Comparison of ENCODE assay signal across 9 cellular contexts in the genomic region with DNA sequence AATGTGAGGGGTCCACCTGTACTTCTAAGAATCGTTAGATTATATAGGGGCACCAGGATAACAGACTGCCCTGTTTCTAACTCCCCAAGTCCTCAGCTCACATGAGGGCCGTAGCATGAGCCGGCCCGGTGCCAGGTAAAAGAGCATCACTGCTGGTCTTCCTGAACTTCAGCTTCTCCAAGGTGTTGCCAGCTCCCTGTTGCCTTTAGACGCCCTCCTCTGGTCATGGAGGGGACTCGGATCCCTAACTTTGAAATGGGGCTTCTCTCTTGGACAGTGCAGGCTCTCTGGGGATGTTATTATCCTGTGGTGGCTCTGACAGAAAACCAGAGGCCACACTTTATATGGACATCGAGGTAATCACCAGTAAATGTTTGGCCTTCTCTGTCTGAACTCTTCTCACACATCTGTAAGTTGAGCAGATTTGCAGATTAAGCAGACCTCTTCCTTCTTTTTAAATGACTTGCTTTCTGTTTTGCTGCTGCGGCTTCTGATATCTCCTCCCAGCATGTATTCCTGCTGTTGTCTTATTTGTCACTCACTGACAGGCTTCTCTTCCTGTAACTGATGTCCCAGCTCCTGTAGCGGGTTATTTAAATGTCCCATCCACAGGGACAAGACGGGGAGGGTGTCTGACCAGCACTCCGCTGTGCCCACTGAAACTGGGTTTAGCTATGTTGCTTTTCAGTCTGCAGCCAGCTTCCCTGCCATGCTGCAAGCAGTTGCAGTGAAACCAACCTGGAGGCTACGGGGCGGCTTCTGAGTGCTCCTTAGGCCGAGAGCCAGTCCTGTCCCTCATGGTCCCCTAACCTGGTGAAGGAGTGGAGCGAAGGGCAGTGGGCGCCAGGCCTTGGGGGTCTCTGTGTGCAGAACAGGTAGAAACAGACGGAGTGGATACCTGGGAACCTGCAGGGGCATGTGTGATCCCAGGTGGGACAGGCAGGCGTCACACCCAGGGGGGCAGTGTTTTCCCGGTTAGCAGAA. TPM values are rescaled to one million over a fixed set of nuclear protein-coding genes. Genes with fewer than 3 reads are reported as not detected.
DNase-seq lines count a peak whose midpoint lies in the region; ATAC-seq and TF ChIP-seq lines count a peak whose summit lies in the region.
"Had no signal": no experiment of that assay in that cellular context is flagged by ENCODE, and none has a peak within 500 bp of the region (broad histone marks: within the 10 kb centered on the region; RNA-seq: fewer than 3 reads in every experiment).

No MANE protein-coding gene starts in this region.

- no peak overlapping the region for H3K9ac ChIP-seq in OCI-LY1 (ENCODE audit: low read length)

- peaks cover 62 to 65% of the 10 kb centered on the region in 2 donors for H3K4me1 Mint-ChIP-seq in natural killer cell treated with Interleukin-12 subunit alpha and Interleukin-12 subunit beta and Interleukin-15 and Interleukin-18, amount 100 ng/mL, for 72 hours (ENCODE audit: low read depth in 2 of 2)

- peaks cover 34% of the 10 kb centered on the region for H3K79me2 ChIP-seq in OCI-LY1 (ENCODE audit: insufficient read depth, low read length)

- no peaks in the 10 kb centered on the region for H3K9me2 ChIP-seq in OCI-LY1 (ENCODE audit: low read depth, low read length)

- H3K36me3 Mint-ChIP-seq in natural killer cell treated with Interleukin-12 subunit alpha and Interleukin-12 subunit beta and Interleukin-15 and Interleukin-18, amount 100 ng/mL, for 72 hours, result no peaks in the 10 kb centered on the region

- H2AFZ ChIP-seq in OCI-LY1 (ENCODE audit: low read length), result no peak overlapping the region

- H3K27ac Mint-ChIP-seq in natural killer cell treated with Interleukin-12 subunit alpha and Interleukin-12 subunit beta and Interleukin-15 and Interleukin-18, amount 100 ng/mL, for 72 hours, result peak overlapping the region; percentile 82 to 96

- H3K4me3 Mint-ChIP-seq in natural killer cell treated with Interleukin-12 subunit alpha and Interleukin-12 subunit beta and Interleukin-15 and Interleukin-18, amount 100 ng/mL, for 72 hours, result peak overlapping the region; percentile 64

- H4K20me1 ChIP-seq in OCI-LY1 (ENCODE audit: insufficient read depth, low read length), result no peaks in the 10 kb centered on the region

- H3K4me2 ChIP-seq in OCI-LY1 (ENCODE audit: low read length), result no peak overlapping the region

- peak; percentile 39 for TF ChIP-seq CTCF in GM10248 (IDR thresholded peaks at IDR 0.05; ENCODE audit: control extremely low read depth, extremely low read depth, low read depth, missing control alignments)
- peak; percentile 32; the same call in 1 of the 2 replicates for TF ChIP-seq CTCF in OCI-LY1 (IDR thresholded peaks at IDR 0.05; ENCODE audit: low read length)

- no peaks in the 10 kb centered on the region for H3F3A ChIP-seq in OCI-LY1 (ENCODE audit: insufficient read depth, low read length)

- H3K9me3 Mint-ChIP-seq in natural killer cell treated with Interleukin-12 subunit alpha and Interleukin-12 subunit beta and Interleukin-15 and Interleukin-18, amount 100 ng/mL, for 72 hours, result no peaks in the 10 kb centered on the region

- peaks cover 56% of the 10 kb centered on the region; the same call in 1 of the 2 replicates for H3K36me3 ChIP-seq in OCI-LY1 (ENCODE audit: insufficient read depth, low read length)

- H3K27ac ChIP-seq in OCI-LY1 (ENCODE audit: low read depth, low read length, poor library complexity, severe bottlenecking), result no peak overlapping the region
- H3K27ac ChIP-seq: HL-60 had no signal

- no peaks in the 10 kb centered on the region for H3K9me3 ChIP-seq in OCI-LY1 (ENCODE audit: low read length)

- H3K4me3 ChIP-seq in OCI-LY1 (ENCODE audit: low read depth, low read length, poor library complexity, severe bottlenecking), result no peak overlapping the region

- ATAC-seq in natural killer cell treated with Interleukin-12 subunit alpha and Interleukin-12 subunit beta and Interleukin-15 and Interleukin-18, amount 100 ng/mL, for 72 hours, result peak in 1 of 2 donors; percentile 54
- ATAC-seq in GM21367 (IDR thresholded peaks at IDR 0.05; ENCODE audit: unreplicated experiment) (no peak), HG02798 (IDR thresholded peaks at IDR 0.05; ENCODE audit: poor library complexity, unreplicated experiment) (no peak)

- no peaks in the 10 kb centered on the region for H3K27me3 Mint-ChIP-seq in natural killer cell treated with Interleukin-12 subunit alpha and Interleukin-12 subunit beta and Interleukin-15 and Interleukin-18, amount 100 ng/mL, for 72 hours

- no peak for DNase-seq in GM10248 (ENCODE audit: extremely low spot score)
- DNase-seq in dermis blood vessel endothelial cell, result peak; percentile 53
- DNase-seq in natural killer cell treated with Interleukin-12 subunit alpha and Interleukin-12 subunit beta and Interleukin-15 and Interleukin-18, amount 100 ng/mL, for 72 hours (ENCODE audit: low spot score), result no peak
- DNase-seq in stimulated activated CD4-positive, alpha-beta T cell treated with anti-CD3 and anti-CD28 coated beads, Interleukin-2, amount 100 ng/mL, for 24 hours, result no peak
- DNase-seq in activated effector memory CD4-positive, alpha-beta T cell treated with Interleukin-2 at 50 U/mL for 16 hours, result no peak

- peaks cover 39% of the 10 kb centered on the region for H3K4me1 ChIP-seq in OCI-LY1 (ENCODE audit: insufficient read depth, low read length, severe bottlenecking)

- CTCF ChIA-PET in GM10248 (lab: Yijun Ruan, JAX), result interaction anchor here (0.8 to 3.0 kb wide), 6 partner anchors 12 to 112 kb away, joined by 3 to 9 read pairs (median 4); a partner anchor contains a TSS

- POLR2A ChIA-PET in GM10248 (lab: Yijun Ruan, JAX), result no interaction called here

- H3K27me3 ChIP-seq in OCI-LY1 (ENCODE audit: insufficient read depth, low read length), result no peaks in the 10 kb centered on the region

RNA-seq across cellular contexts. Expression of a gene that starts 39.2 kb away (rescaled TPM):
- total RNA-seq in dermis blood vessel endothelial cell, result 0.68 and 1.4 TPM in 2 replicates
- total RNA-seq in natural killer cell treated with Interleukin-12 subunit alpha and Interleukin-12 subunit beta and Interleukin-15 and Interleukin-18, amount 100 ng/mL, for 72 hours, result 1 to 10 TPM; 1.9 to 2.6 TPM

RNA-seq across cellular contexts. Expression of a gene that starts 39.9 kb away (rescaled TPM):
- 95.3 and 191 TPM in 2 replicates for total RNA-seq in dermis blood vessel endothelial cell
- total RNA-seq in natural killer cell treated with Interleukin-12 subunit alpha and Interleukin-12 subunit beta and Interleukin-15 and Interleukin-18, amount 100 ng/mL, for 72 hours, result 100 to 1,000 TPM; 261 to 310 TPM

RNA-seq across cellular contexts. Expression of a gene that starts 52.6 kb away (rescaled TPM):
- 0.14 and 0.17 TPM in 2 replicates for total RNA-seq in dermis blood vessel endothelial cell
- total RNA-seq in natural killer cell treated with Interleukin-12 subunit alpha and Interleukin-12 subunit beta and Interleukin-15 and Interleukin-18, amount 100 ng/mL, for 72 hours, result 10 to 100 TPM in 1 of 2 donors, 1 to 10 TPM in 1; 10.0 to 14.9 TPM
